ENCODE assay signal across 9 cellular contexts in genomic region chr1:38474738-38475623, GRCh38.
DNase-seq lines count a peak whose midpoint lies in the region; ATAC-seq and TF ChIP-seq lines count a peak whose summit lies in the region.
"Had no signal": no experiment of that assay in that cellular context is flagged by ENCODE, and none has a peak within 500 bp of the region (broad histone marks: within the 10 kb centered on the region; RNA-seq: fewer than 3 reads in every experiment).

No MANE protein-coding gene starts in this region.

- no peak overlapping the region for H2BK12ac ChIP-seq in mesenchymal stem cell (ENCODE audit: low read length in 2 of 2)

- H2AK5ac ChIP-seq in mesenchymal stem cell (ENCODE audit: low read length, severe bottlenecking), result no peak overlapping the region

- H3K23ac ChIP-seq in mesenchymal stem cell (ENCODE audit: low read length in 2 of 2), result no peak overlapping the region

- H3K4ac ChIP-seq in mesenchymal stem cell (ENCODE audit: low read depth in 1 of 2, low read length in 2 of 2), result no peak overlapping the region

- H3K27ac Mint-ChIP-seq in activated CD4-positive, alpha-beta memory T cell treated with anti-CD3 and anti-CD28 coated beads for 36 hours, result no peak overlapping the region

- H3K79me1 ChIP-seq in mesenchymal stem cell (replicated peaks; ENCODE audit: low read length, poor library complexity, severe bottlenecking), result no peaks in the 10 kb centered on the region

- H3K14ac ChIP-seq in mesenchymal stem cell (ENCODE audit: low read length in 2 of 2), result no peak overlapping the region

- no peak for TF ChIP-seq CTCF in ascending aorta (IDR thresholded peaks at IDR 0.05)

- H3K9me3 ChIP-seq in mesenchymal stem cell (ENCODE audit: control insufficient read depth, low read length), result no peaks in the 10 kb centered on the region
- no peaks in the 10 kb centered on the region for H3K9me3 ChIP-seq in ascending aorta

- H3K27ac ChIP-seq in mesenchymal stem cell (ENCODE audit: low read length, poor library complexity, severe bottlenecking), result no peak overlapping the region
- H3K27ac ChIP-seq in ascending aorta, result no peak overlapping the region
- H3K27ac ChIP-seq: HL-60 had no signal

- peaks cover 2% of the 10 kb centered on the region for H3K4me1 ChIP-seq in mesenchymal stem cell (ENCODE audit: control insufficient read depth, insufficient read depth, low read depth, low read length)
- H3K4me1 ChIP-seq in ascending aorta, result no peaks in the 10 kb centered on the region

- H3K4me1 Mint-ChIP-seq in activated CD4-positive, alpha-beta memory T cell treated with anti-CD3 and anti-CD28 coated beads for 36 hours (ENCODE audit: low read depth), result peaks cover 10% of the 10 kb centered on the region

- CTCF ChIA-PET in activated CD4-positive, alpha-beta memory T cell treated with anti-CD3 and anti-CD28 coated beads for 36 hours (lab: Charles Lee), result interaction anchor here (0.8 kb wide), 1 partner anchor 360 kb away, joined by 3 read pairs; no protein-coding TSS in a partner anchor

- no peak overlapping the region for H3K18ac ChIP-seq in mesenchymal stem cell (ENCODE audit: low read depth in 1 of 2, low read length in 2 of 2)

- H4K8ac ChIP-seq in mesenchymal stem cell (ENCODE audit: low read length), result no peak overlapping the region

- no peaks in the 10 kb centered on the region for H3K36me3 Mint-ChIP-seq in activated CD4-positive, alpha-beta memory T cell treated with anti-CD3 and anti-CD28 coated beads for 36 hours

- DNase-seq in mesenchymal stem cell (no peak), ascending aorta (ENCODE audit: low spot score in 2 of 2) (no peak), KG1 (lab: John Stamatoyannopoulos, UW) (no peak), AML-193 (lab: John Stamatoyannopoulos, UW) (no peak)
- no peak for DNase-seq in activated CD4-positive, alpha-beta memory T cell treated with anti-CD3 and anti-CD28 coated beads for 36 hours

- H4K91ac ChIP-seq in mesenchymal stem cell (ENCODE audit: low read length), result no peak overlapping the region

- ATAC-seq in GM21526 (IDR thresholded peaks at IDR 0.05; ENCODE audit: low FRiP score, unreplicated experiment), result peak; percentile 71
- ATAC-seq in HG03575 (IDR thresholded peaks at IDR 0.05; ENCODE audit: extremely low read depth, insufficient number of reproducible peaks, low FRiP score, unreplicated experiment), result peak; percentile 54

- 77% methylated on average over 18 of the region's 18 CpGs for WGBS in mesenchymal stem cell

- TF ChIP-seq POLR2A in GM15510 (IDR thresholded peaks at IDR 0.05; ENCODE audit: borderline replicate concordance, extremely low read depth, insufficient read length), result peak; percentile 29

- H3K36me3 ChIP-seq in mesenchymal stem cell (ENCODE audit: control insufficient read depth in 1 of 2, insufficient read depth in 2 of 2, low read depth in 1 of 2, low read length in 2 of 2), result no peaks in the 10 kb centered on the region
- H3K36me3 ChIP-seq in ascending aorta, result no peaks in the 10 kb centered on the region

- intact Hi-C loops in ascending aorta (cut with DNase I), result no loop called here
- intact Hi-C loops in activated CD4-positive, alpha-beta memory T cell treated with anti-CD3 and anti-CD28 coated beads for 36 hours (cut with micrococcal nuclease), result no loop called here

- H3K9me3 Mint-ChIP-seq in activated CD4-positive, alpha-beta memory T cell treated with anti-CD3 and anti-CD28 coated beads for 36 hours, result peaks cover 8% of the 10 kb centered on the region

- no peak overlapping the region for H2BK15ac ChIP-seq in mesenchymal stem cell (ENCODE audit: low read depth, poor library complexity, severe bottlenecking)

- POLR2A ChIA-PET in activated CD4-positive, alpha-beta memory T cell treated with anti-CD3 and anti-CD28 coated beads for 36 hours (lab: Charles Lee), result no interaction called here

- H3K9ac ChIP-seq in mesenchymal stem cell (ENCODE audit: low read length), result no peak overlapping the region

- H3K4me3 Mint-ChIP-seq in activated CD4-positive, alpha-beta memory T cell treated with anti-CD3 and anti-CD28 coated beads for 36 hours, result no peak overlapping the region

- H3K4me2 ChIP-seq in mesenchymal stem cell (ENCODE audit: low read length, poor library complexity, severe bottlenecking), result no peak overlapping the region

- H2AFZ ChIP-seq in mesenchymal stem cell (ENCODE audit: low read depth, low read length), result no peak overlapping the region

- peak overlapping the region; percentile 31 for H2BK5ac ChIP-seq in mesenchymal stem cell (ENCODE audit: low read depth, low read length, poor library complexity, severe bottlenecking)

- H3K4me3 ChIP-seq in mesenchymal stem cell (ENCODE audit: insufficient read depth in 1 of 2, low read depth in 1 of 2, low read length in 2 of 2) (no peak overlapping the region), ascending aorta (no peak overlapping the region)

- no peak overlapping the region for H2BK120ac ChIP-seq in mesenchymal stem cell (ENCODE audit: low read depth, low read length)

- H3K27me3 ChIP-seq in mesenchymal stem cell (ENCODE audit: control insufficient read depth in 1 of 2, insufficient read depth in 1 of 2, low read length in 2 of 2) (peaks cover 40 to 45% of the 10 kb centered on the region in 2 experiments), ascending aorta (no peaks in the 10 kb centered on the region)

- H3K27me3 Mint-ChIP-seq in activated CD4-positive, alpha-beta memory T cell treated with anti-CD3 and anti-CD28 coated beads for 36 hours, result peaks cover 40% of the 10 kb centered on the region
